ENCODE assay signal across 14 cellular contexts in genomic region chr19:55344444-55344843, GRCh38. TPM values are rescaled to one million over a fixed set of nuclear protein-coding genes. Genes with fewer than 3 reads are reported as not detected.
DNase-seq lines count a peak whose midpoint lies in the region; ATAC-seq and TF ChIP-seq lines count a peak whose summit lies in the region.
"Had no signal": no experiment of that assay in that cellular context is flagged by ENCODE, and none has a peak within 500 bp of the region (broad histone marks: within the 10 kb centered on the region; RNA-seq: fewer than 3 reads in every experiment).

No MANE protein-coding gene starts in this region.

- in situ Hi-C loops in astrocyte of the cerebellum (cut with HindIII; ENCODE audit: low sequenced_read_pairs) = no loop called here

- ATAC-seq in GM21360 (IDR thresholded peaks at IDR 0.05; ENCODE audit: unreplicated experiment) (no peak), GM19397 (IDR thresholded peaks at IDR 0.05; ENCODE audit: unreplicated experiment) (no peak)
- ATAC-seq: psoas muscle had no signal

- DNase-seq in BE2C = peak; percentile 66
- DNase-seq in astrocyte of the cerebellum (ENCODE audit: low read depth) = no peak
- DNase-seq in islet precursor cell = peak; percentile 65
- no peak for DNase-seq in left ventricle myocardium inferior
- DNase-seq in retina = no peak
- DNase-seq: activated CD4-positive, alpha-beta T cell treated with anti-CD3 and anti-CD28 coated beads for 48 hours; erythroblast; NCI-H1436 treated with DMSO at 0.1 percent for 48 hours; psoas muscle had no signal

- intact Hi-C loops in left ventricle myocardium inferior (cut with micrococcal nuclease) = no loop called here

- H4K20me1 ChIP-seq in Loucy (ENCODE audit: insufficient read depth, low read length, poor library complexity, severe bottlenecking) = peaks cover 25% of the 10 kb centered on the region

- no peak overlapping the region for H3K4me3 ChIP-seq in BE2C (ENCODE audit: low read depth, low read length)
- H3K4me3 ChIP-seq in Loucy (ENCODE audit: low read length, poor library complexity, severe bottlenecking) = no peak overlapping the region
- no peak overlapping the region for H3K4me3 ChIP-seq in astrocyte of the cerebellum (ENCODE audit: low read depth, low read length)
- H3K4me3 ChIP-seq in left ventricle myocardium inferior = no peak overlapping the region
- H3K4me3 ChIP-seq: psoas muscle had no signal

- peak overlapping the region; percentile 32 for H3K9ac ChIP-seq in Loucy (ENCODE audit: low read depth, low read length, poor library complexity, severe bottlenecking)

- no peak overlapping the region for H3K4me2 ChIP-seq in Loucy (ENCODE audit: low read depth, low read length, poor library complexity, severe bottlenecking)

- H3K9me3 ChIP-seq in BE2C = no peaks in the 10 kb centered on the region
- no peaks in the 10 kb centered on the region for H3K9me3 ChIP-seq in Loucy (ENCODE audit: insufficient read depth, low read depth, low read length)
- H3K9me3 ChIP-seq in left ventricle myocardium inferior (replicated peaks) = no peaks in the 10 kb centered on the region
- H3K9me3 ChIP-seq: psoas muscle had no signal

- no peak overlapping the region for H3K27ac ChIP-seq in left ventricle myocardium inferior (replicated peaks)
- H3K27ac ChIP-seq: psoas muscle had no signal

- H3K36me3 ChIP-seq in BE2C (peaks cover 9% of the 10 kb centered on the region; the same call in 1 of the 2 replicates), Loucy (ENCODE audit: insufficient read depth, low read length) (no peaks in the 10 kb centered on the region), left ventricle myocardium inferior (peaks cover 30% of the 10 kb centered on the region)

- no peaks in the 10 kb centered on the region for H3F3A ChIP-seq in Loucy (ENCODE audit: low read depth)

- H2AFZ ChIP-seq in Loucy (ENCODE audit: low read length) = no peak overlapping the region

- H3K4me1 ChIP-seq in BE2C (peaks cover 4% of the 10 kb centered on the region), Loucy (ENCODE audit: insufficient read depth, low read length, poor library complexity, severe bottlenecking) (peaks cover 19% of the 10 kb centered on the region), left ventricle myocardium inferior (peaks cover 22% of the 10 kb centered on the region)

- H3K27me3 ChIP-seq in BE2C = no peaks in the 10 kb centered on the region
- H3K27me3 ChIP-seq in Loucy (ENCODE audit: insufficient read depth, low read length, poor library complexity, severe bottlenecking) = no peaks in the 10 kb centered on the region
- H3K27me3 ChIP-seq in left ventricle myocardium inferior (ENCODE audit: low read depth) = no peaks in the 10 kb centered on the region

- H3K9me2 ChIP-seq in Loucy (replicated peaks; ENCODE audit: low read depth, low read length) = no peaks in the 10 kb centered on the region

- TF ChIP-seq CTCF in BE2C (IDR thresholded peaks at IDR 0.05; ENCODE audit: low read depth, low read length) (peak; percentile 25), Loucy (conservative IDR thresholded peaks at IDR 0.05; ENCODE audit: low read length) (no peak), astrocyte of the cerebellum (IDR thresholded peaks at IDR 0.05; ENCODE audit: low read depth, low read length, missing control alignments) (peak; percentile 21), left ventricle myocardium inferior (IDR thresholded peaks at IDR 0.05; ENCODE audit: borderline replicate concordance) (no peak)

- H3K79me2 ChIP-seq in Loucy (ENCODE audit: insufficient read depth, low read length) = peaks cover 29% of the 10 kb centered on the region

RNA-seq across cellular contexts. Expression of gene KMT5C, which starts 4.8 kb away (rescaled TPM):
- polyA plus RNA-seq in BE2C (2012; ENCODE audit: insufficient read depth, insufficient read length, low read depth) = 24.8 TPM
- 5.1 TPM for total RNA-seq in left ventricle myocardium inferior

RNA-seq across cellular contexts. Expression of gene COX6B2, which starts 10.1 kb away (rescaled TPM):
- polyA plus RNA-seq in BE2C (2012; ENCODE audit: insufficient read depth, insufficient read length, low read depth) = not detected
- total RNA-seq in left ventricle myocardium inferior = not detected
- total RNA-seq: psoas muscle had no signal

RNA-seq across cellular contexts. Expression of gene GARIN5B, which starts 18.6 kb away (rescaled TPM):
- polyA plus RNA-seq in BE2C (2012; ENCODE audit: insufficient read depth, insufficient read length, low read depth) = not detected
- not detected for total RNA-seq in left ventricle myocardium inferior
- total RNA-seq: activated T-helper 2 cell treated with anti-CD3 and anti-CD28 coated beads, Interferon-gamma antibody, Interleukin-2, Interleukin-4, amounts not matched to agents 10 μg/mL and 5 μg/mL and 100 μg/mL, durations not matched to agents 14 hours and 24 hours and 36 hours; psoas muscle had no signal
- polyA plus RNA-seq: AG04450, psoas muscle had no signal

RNA-seq across cellular contexts. Expression of gene TMEM150B, which starts 19.3 kb away (rescaled TPM):
- not detected for polyA plus RNA-seq in BE2C (2012; ENCODE audit: insufficient read depth, insufficient read length, low read depth)
- total RNA-seq in left ventricle myocardium inferior = 2.0 TPM
- polyA plus RNA-seq: AG04450 had no signal

RNA-seq across cellular contexts. Expression of gene IL11, which starts 25.8 kb away (rescaled TPM):
- not detected for polyA plus RNA-seq in BE2C (2012; ENCODE audit: insufficient read depth, insufficient read length, low read depth)
- not detected for total RNA-seq in left ventricle myocardium inferior
- total RNA-seq: psoas muscle had no signal

Comparison
In these comparisons a context has a peak if more than half of its experiments do, and no peak if none do; other contexts are left out.
1. DNase-seq: peak in BE2C (single experiment) and islet precursor cell (single experiment); none in astrocyte of the cerebellum (single experiment), left ventricle myocardium inferior (single experiment) and retina (single experiment).
2. CTCF ChIP-seq: peak in BE2C (single experiment) and astrocyte of the cerebellum (single experiment); none in Loucy (single experiment) and left ventricle myocardium inferior (single experiment).